30 cellular contexts compared by ENCODE assay signal in the genomic region with DNA sequence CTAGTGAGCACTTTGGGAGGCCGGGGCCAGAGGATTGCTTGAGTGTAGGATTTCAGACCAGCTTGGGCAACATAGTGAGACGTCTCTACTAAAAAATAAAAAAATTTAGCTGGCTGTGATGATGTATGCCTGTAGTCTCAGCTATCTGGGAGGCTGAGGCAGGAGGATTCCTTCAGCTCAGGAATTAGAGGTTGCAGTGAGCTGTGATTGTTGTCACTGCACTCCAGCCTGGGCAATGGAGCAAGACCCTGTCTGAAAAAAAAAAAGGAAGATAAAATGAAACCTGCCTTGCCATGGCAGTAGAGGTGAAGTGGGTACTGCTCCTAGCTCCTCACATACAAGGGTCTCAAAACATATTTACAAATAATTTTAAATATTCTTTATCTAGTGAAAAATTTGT.
"Had no signal": no experiment of that assay in that cellular context is flagged by ENCODE, and none has a peak within 500 bp of the region (broad histone marks: within the 10 kb centered on the region; RNA-seq: fewer than 3 reads in every experiment).

No MANE protein-coding gene starts in this region.

- H3K4me1 ChIP-seq: foreskin keratinocyte had no signal

- H3K27me3 ChIP-seq: adrenal gland, body of pancreas, esophagus muscularis mucosa, foreskin keratinocyte, gastrocnemius medialis, heart left ventricle had no signal

- H3K27ac ChIP-seq: adrenal gland, body of pancreas, esophagus muscularis mucosa, foreskin keratinocyte, heart left ventricle had no signal

- H3K4me3 Mint-ChIP-seq: activated CD4-positive, alpha-beta memory T cell treated with anti-CD3 and anti-CD28 coated beads, Interleukin-2, amount 10 ng/mL, durations not matched to agents 7 days and 5 days; activated CD4-positive, alpha-beta T cell treated with anti-CD3 and anti-CD28 coated beads, Interleukin-2, amount 10 ng/mL, durations not matched to agents 7 days and 5 days; activated naive CD4-positive, alpha-beta T cell treated with anti-CD3 and anti-CD28 coated beads, Interleukin-2, amount 10 ng/mL, durations not matched to agents 7 days and 5 days; activated naive CD8-positive, alpha-beta T cell treated with anti-CD3 and anti-CD28 coated beads, Interleukin-2, amount 50 U/mL, for 24 hours; activated T-cell treated with anti-CD3 and anti-CD28 coated beads, Interleukin-2, amount 50 U/mL, for 24 hours; activated T-cell treated with anti-CD3 and anti-CD28 coated beads, Interleukin-2, amount 50 U/mL, for 72 hours; effector memory CD8-positive, alpha-beta T cell had no signal

- H3K4me3 ChIP-seq: adrenal gland, body of pancreas, esophagus muscularis mucosa, gastrocnemius medialis, heart left ventricle had no signal

- H3K27ac Mint-ChIP-seq: activated CD4-positive, alpha-beta memory T cell treated with anti-CD3 and anti-CD28 coated beads, Interleukin-2, amount 10 ng/mL, durations not matched to agents 7 days and 5 days; activated CD4-positive, alpha-beta T cell treated with anti-CD3 and anti-CD28 coated beads, Interleukin-2, amount 10 ng/mL, durations not matched to agents 7 days and 5 days; activated naive CD4-positive, alpha-beta T cell treated with anti-CD3 and anti-CD28 coated beads, Interleukin-2, amount 10 ng/mL, durations not matched to agents 7 days and 5 days; activated naive CD4-positive, alpha-beta T cell treated with anti-CD3 and anti-CD28 coated beads, Interleukin-2, amount 50 U/mL, for 72 hours; activated naive CD8-positive, alpha-beta T cell treated with anti-CD3 and anti-CD28 coated beads, Interleukin-2, amount 50 U/mL, for 24 hours; activated T-cell treated with anti-CD3 and anti-CD28 coated beads, Interleukin-2, amount 50 U/mL, for 24 hours; activated T-cell treated with anti-CD3 and anti-CD28 coated beads, Interleukin-2, amount 50 U/mL, for 72 hours; effector memory CD8-positive, alpha-beta T cell had no signal

- DNase-seq: activated CD4-positive, alpha-beta memory T cell treated with anti-CD3 and anti-CD28 coated beads, Interleukin-2, amount 10 ng/mL, durations not matched to agents 7 days and 5 days; activated CD4-positive, alpha-beta T cell treated with anti-CD3 and anti-CD28 coated beads for 1 hour; activated CD4-positive, alpha-beta T cell treated with anti-CD3 and anti-CD28 coated beads for 4 hours; activated CD4-positive, alpha-beta T cell treated with anti-CD3 and anti-CD28 coated beads, Interleukin-2, amount 10 ng/mL, durations not matched to agents 7 days and 5 days; activated CD4-positive, alpha-beta T cell treated with anti-CD3 and anti-CD28 coated beads, Interleukin-2, amount 50 U/mL, for 4 hours; activated CD8-positive, alpha-beta memory T cell treated with anti-CD3 and anti-CD28 coated beads, Interleukin-2, amount 50 U/mL, for 48 hours; activated gamma-delta T cell; activated naive CD4-positive, alpha-beta T cell; activated naive CD4-positive, alpha-beta T cell treated with anti-CD3 and anti-CD28 coated beads, Interleukin-2, amount 10 ng/mL, durations not matched to agents 7 days and 5 days; activated naive CD8-positive, alpha-beta T cell treated with anti-CD3 and anti-CD28 coated beads, Interleukin-2, amount 50 U/mL, for 24 hours; activated T-cell treated with anti-CD3 and anti-CD28 coated beads for 4 hours; activated T-cell treated with anti-CD3 and anti-CD28 coated beads, Interleukin-2, amount 50 U/mL, for 24 hours; activated T-cell treated with anti-CD3 and anti-CD28 coated beads, Interleukin-2, amount 50 U/mL, for 72 hours; adrenal gland; amygdala; aorta; body of pancreas; caudate nucleus; cortex of kidney; dermis blood vessel endothelial cell; effector CD4-positive, alpha-beta T cell; effector memory CD8-positive, alpha-beta T cell; erythroblast; foreskin keratinocyte; gastrocnemius medialis; glutamatergic neuron; heart left ventricle; T-helper 2 cell had no signal

- ATAC-seq: activated naive CD4-positive, alpha-beta T cell treated with anti-CD3 and anti-CD28 coated beads, Interleukin-2, amount 50 U/mL, for 72 hours; activated naive CD8-positive, alpha-beta T cell treated with anti-CD3 and anti-CD28 coated beads, Interleukin-2, amount 50 U/mL, for 24 hours; activated T-cell treated with anti-CD3 and anti-CD28 coated beads, Interleukin-2, amount 50 U/mL, for 72 hours; body of pancreas; effector memory CD8-positive, alpha-beta T cell; foreskin keratinocyte; gastrocnemius medialis; heart left ventricle had no signal

- H3K27me3 Mint-ChIP-seq: activated CD4-positive, alpha-beta memory T cell treated with anti-CD3 and anti-CD28 coated beads, Interleukin-2, amount 10 ng/mL, durations not matched to agents 7 days and 5 days; activated CD4-positive, alpha-beta T cell treated with anti-CD3 and anti-CD28 coated beads, Interleukin-2, amount 10 ng/mL, durations not matched to agents 7 days and 5 days; activated naive CD4-positive, alpha-beta T cell treated with anti-CD3 and anti-CD28 coated beads, Interleukin-2, amount 10 ng/mL, durations not matched to agents 7 days and 5 days; activated naive CD8-positive, alpha-beta T cell treated with anti-CD3 and anti-CD28 coated beads, Interleukin-2, amount 50 U/mL, for 24 hours; activated T-cell treated with anti-CD3 and anti-CD28 coated beads, Interleukin-2, amount 50 U/mL, for 24 hours; effector memory CD8-positive, alpha-beta T cell had no signal

- H3K9me3 ChIP-seq: adrenal gland, body of pancreas, esophagus muscularis mucosa, gastrocnemius medialis, heart left ventricle had no signal

- H3K9me3 Mint-ChIP-seq: activated CD4-positive, alpha-beta memory T cell treated with anti-CD3 and anti-CD28 coated beads, Interleukin-2, amount 10 ng/mL, durations not matched to agents 7 days and 5 days; activated CD4-positive, alpha-beta T cell treated with anti-CD3 and anti-CD28 coated beads, Interleukin-2, amount 10 ng/mL, durations not matched to agents 7 days and 5 days; activated naive CD4-positive, alpha-beta T cell treated with anti-CD3 and anti-CD28 coated beads, Interleukin-2, amount 10 ng/mL, durations not matched to agents 7 days and 5 days; activated naive CD4-positive, alpha-beta T cell treated with anti-CD3 and anti-CD28 coated beads, Interleukin-2, amount 50 U/mL, for 72 hours; activated naive CD8-positive, alpha-beta T cell treated with anti-CD3 and anti-CD28 coated beads, Interleukin-2, amount 50 U/mL, for 24 hours; activated T-cell treated with anti-CD3 and anti-CD28 coated beads, Interleukin-2, amount 50 U/mL, for 24 hours; activated T-cell treated with anti-CD3 and anti-CD28 coated beads, Interleukin-2, amount 50 U/mL, for 72 hours; effector memory CD8-positive, alpha-beta T cell had no signal
